Comparison of ENCODE assay signal across 8 cellular contexts in genomic region chr15:89874926-89875564, GRCh38. TPM values are rescaled to one million over a fixed set of nuclear protein-coding genes. Genes with fewer than 3 reads are reported as not detected.
A peak's percentile ranks its signal among the peaks of the same experiment; 100 is the strongest.
DNase-seq lines count a peak whose midpoint lies in the region; ATAC-seq and TF ChIP-seq lines count a peak whose summit lies in the region.

No MANE protein-coding gene starts in this region.

- H3K9me3 ChIP-seq in H9 (ENCODE audit: control insufficient read depth, low read depth, low read length), result no peaks in the 10 kb centered on the region

- peaks cover under 1 to 1% of the 10 kb centered on the region in 2 experiments; a peak in 2 of 5 replicates for H3K9me3 Mint-ChIP-seq in H9
- no peaks in the 10 kb centered on the region for H3K9me3 Mint-ChIP-seq in activated naive CD8-positive, alpha-beta T cell treated with anti-CD3 and anti-CD28 coated beads, Interleukin-2, amount 50 U/mL, for 24 hours

- no peak overlapping the region for H2BK15ac ChIP-seq in H9 (ENCODE audit: low read depth, low read length)

- H4K91ac ChIP-seq in H9 (ENCODE audit: insufficient read length, low read depth, low read length), result no peak overlapping the region

- no peak overlapping the region for H4K8ac ChIP-seq in H9 (replicated peaks; ENCODE audit: insufficient read length, low read depth, low read length)

- H3K4me3 Mint-ChIP-seq in H9, result no peak overlapping the region
- no peak overlapping the region for H3K4me3 Mint-ChIP-seq in activated naive CD8-positive, alpha-beta T cell treated with anti-CD3 and anti-CD28 coated beads, Interleukin-2, amount 50 U/mL, for 24 hours

- H3K4me2 ChIP-seq in H9 (ENCODE audit: insufficient read depth, insufficient read length, low read length), result no peak overlapping the region

- no peak overlapping the region for H3K23ac ChIP-seq in H9 (ENCODE audit: insufficient read length, low read depth, low read length)

- no peak overlapping the region for H2AFZ ChIP-seq in H9 (ENCODE audit: low read length)

- peaks cover 11 to 47% (median 44%) of the 10 kb centered on the region in 3 experiments for H3K36me3 Mint-ChIP-seq in H9 (ENCODE audit: insufficient read depth in 1 of 3, low read depth in 3 of 3)
- H3K36me3 Mint-ChIP-seq in activated naive CD8-positive, alpha-beta T cell treated with anti-CD3 and anti-CD28 coated beads, Interleukin-2, amount 50 U/mL, for 24 hours (ENCODE audit: low read depth), result peaks cover 6% of the 10 kb centered on the region

- no peak overlapping the region for H3K14ac ChIP-seq in H9 (ENCODE audit: insufficient read depth, low read length)

- no peak overlapping the region for H3T11ph ChIP-seq in H9 (ENCODE audit: low read length)

- no peak overlapping the region for H3K4ac ChIP-seq in H9 (ENCODE audit: low read depth, low read length)

- DNase-seq in EL (peak; percentile 71), H9 (peak; percentile 84), NCI-H1417 (lab: John Stamatoyannopoulos, UW) (peak; percentile 64 to 76 (median 65)), T-helper 1 cell (peak; percentile 53 to 77 (median 65)), left cardiac atrium (peak; percentile 86), sciatic nerve (ENCODE audit: low spot score) (peak; percentile 92)
- DNase-seq in activated naive CD8-positive, alpha-beta T cell treated with anti-CD3 and anti-CD28 coated beads, Interleukin-2, amount 50 U/mL, for 24 hours, result peak; percentile 85

- H3K27ac ChIP-seq in H9 (ENCODE audit: insufficient read length, low read depth, low read length), result no peak overlapping the region

- H2BK12ac ChIP-seq in H9 (ENCODE audit: insufficient read length, low read depth, low read length), result no peak overlapping the region

- H3K56ac ChIP-seq in H9 (ENCODE audit: insufficient read length, low read depth, low read length), result no peak overlapping the region

- H3K79me1 ChIP-seq in H9 (ENCODE audit: insufficient read depth, low read depth, low read length, poor library complexity, severe bottlenecking), result no peaks in the 10 kb centered on the region

- peak overlapping the region in 1 of 3 experiments; percentile 52; a peak in 2 of 7 replicates for H3K27ac Mint-ChIP-seq in H9
- no peak overlapping the region for H3K27ac Mint-ChIP-seq in activated naive CD8-positive, alpha-beta T cell treated with anti-CD3 and anti-CD28 coated beads, Interleukin-2, amount 50 U/mL, for 24 hours

- intact Hi-C loops in left cardiac atrium (cut with DNase I) (loop anchor here (2.0 to 5.0 kb wide), 2 partner anchors 113 to 114 kb away; no protein-coding TSS in a partner anchor), sciatic nerve (cut with DNase I) (loop anchor here (10.0 kb wide), 1 partner anchor 110 kb away; no protein-coding TSS in a partner anchor)

- no peak overlapping the region for H3K18ac ChIP-seq in H9 (ENCODE audit: insufficient read length, low read depth, low read length)

- no peaks in the 10 kb centered on the region for H3K27me3 Mint-ChIP-seq in H9 (ENCODE audit: low read depth)
- H3K27me3 Mint-ChIP-seq in activated naive CD8-positive, alpha-beta T cell treated with anti-CD3 and anti-CD28 coated beads, Interleukin-2, amount 50 U/mL, for 24 hours, result no peaks in the 10 kb centered on the region

- H3K9ac ChIP-seq in H9 (ENCODE audit: extremely low read depth, insufficient read length, low read length), result no peak overlapping the region

- no peak overlapping the region for H2BK5ac ChIP-seq in H9 (ENCODE audit: insufficient read length, low read length)

- no peaks in the 10 kb centered on the region for H3K79me2 ChIP-seq in H9 (ENCODE audit: insufficient read depth, low read length)

- H3K27me3 ChIP-seq in H9 (ENCODE audit: insufficient read depth, low read length), result no peaks in the 10 kb centered on the region

- H2BK20ac ChIP-seq in H9 (ENCODE audit: low read depth, low read length, poor library complexity, severe bottlenecking), result no peak overlapping the region

- no peak overlapping the region for H2AK5ac ChIP-seq in H9 (ENCODE audit: insufficient read length, low read length)

- H3K4me1 ChIP-seq in H9 (ENCODE audit: insufficient read depth, low read length), result no peaks in the 10 kb centered on the region

- TF ChIP-seq CTCF in H9 (conservative IDR thresholded peaks at IDR 0.05), result peak; percentile 97

- no CpG with 5 or more reads among the region's 10 CpGs for WGBS in H9 (ENCODE audit: extremely low coverage, insufficient read length, low lambda C conversion rate)

- no peak overlapping the region for H4K5ac ChIP-seq in H9 (ENCODE audit: insufficient read length, low read depth, low read length)

- H2BK120ac ChIP-seq in H9 (ENCODE audit: low read depth, low read length, poor library complexity, severe bottlenecking), result no peak overlapping the region

- ATAC-seq in activated naive CD8-positive, alpha-beta T cell treated with anti-CD3 and anti-CD28 coated beads, Interleukin-2, amount 50 U/mL, for 24 hours, result peak; percentile 100
- ATAC-seq in left cardiac atrium, result peak; percentile 91 to 96
- peak; percentile 97 for ATAC-seq in sciatic nerve
- no peak for ATAC-seq in GM21717 (IDR thresholded peaks at IDR 0.05; ENCODE audit: unreplicated experiment)

- no peaks in the 10 kb centered on the region; a peak in 1 of 4 replicates for H3K4me1 Mint-ChIP-seq in H9
- peaks cover 4% of the 10 kb centered on the region for H3K4me1 Mint-ChIP-seq in activated naive CD8-positive, alpha-beta T cell treated with anti-CD3 and anti-CD28 coated beads, Interleukin-2, amount 50 U/mL, for 24 hours

- H4K20me1 ChIP-seq in H9 (ENCODE audit: control insufficient read depth, insufficient read depth, insufficient read length), result no peaks in the 10 kb centered on the region

- no peaks in the 10 kb centered on the region for H3K23me2 ChIP-seq in H9 (ENCODE audit: insufficient read length, low read depth, low read length, poor library complexity, severe bottlenecking)

RNA-seq across cellular contexts. Expression of gene AP3S2, which starts 18.7 kb away (rescaled TPM):
- 33.9 and 38.5 TPM in 2 replicates for total RNA-seq in H9 (2021)
- total RNA-seq in left cardiac atrium, result 10 to 100 TPM; 33.0 to 35.6 TPM
- total RNA-seq in sciatic nerve, result 41.8 TPM

RNA-seq across cellular contexts. Expression of gene ARPIN, which starts 37.7 kb away (rescaled TPM):
- total RNA-seq in H9 (2021) (5.5 and 6.4 TPM in 2 replicates), left cardiac atrium (10 to 100 TPM; 10.2 to 13.4 TPM), sciatic nerve (30.1 TPM)
